In the genomic region with DNA sequence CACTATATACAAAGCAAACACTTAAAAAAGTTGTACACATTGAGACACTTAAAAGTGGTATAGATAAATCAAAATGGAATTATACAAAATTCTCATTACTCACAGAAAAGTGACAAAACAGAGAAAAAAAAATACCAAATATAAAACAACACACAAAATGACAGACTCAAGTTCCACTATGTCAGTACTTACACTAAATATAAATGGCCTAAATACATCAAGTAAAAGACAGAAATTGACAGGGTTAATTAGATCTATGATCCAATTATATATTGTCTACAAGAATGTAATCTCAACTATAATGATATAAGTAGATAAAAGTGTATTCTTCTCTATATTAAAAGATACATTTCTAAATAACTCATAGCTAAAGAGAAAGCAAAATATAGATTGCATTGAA, we compare ENCODE assay signal across 25 cellular contexts.
DNase-seq lines count a peak whose midpoint lies in the region; ATAC-seq, FAIRE-seq and TF ChIP-seq lines count a peak whose summit lies in the region.
"Had no signal": no experiment of that assay in that cellular context is flagged by ENCODE, and none has a peak within 500 bp of the region (broad histone marks: within the 10 kb centered on the region; RNA-seq: fewer than 3 reads in every experiment).

No MANE protein-coding gene starts in this region.

- TF ChIP-seq CTCF in HEK293 (tag by site-specific recombination; IDR thresholded peaks at IDR 0.05) (no peak), uterus (IDR thresholded peaks at IDR 0.05) (no peak)

- H3K36me3 ChIP-seq in HEK293 (ENCODE audit: control insufficient read depth in 2 of 2, insufficient read depth in 1 of 2, low read length in 2 of 2) (no peaks in the 10 kb centered on the region), uterus (no peaks in the 10 kb centered on the region)
- H3K36me3 ChIP-seq: BE2C, BLaER1 had no signal

- H3K27ac Mint-ChIP-seq in activated T-cell treated with anti-CD3 and anti-CD28 coated beads, Interleukin-2, amount 50 U/mL, for 72 hours, result peak overlapping the region; percentile 80
- H3K27ac Mint-ChIP-seq: CD14-positive monocyte; CD4-positive, alpha-beta memory T cell; CD4-positive, CD25-positive, alpha-beta regulatory T cell; CD8-positive, alpha-beta memory T cell had no signal

- no peak for TF ChIP-seq POLR2A in uterus (IDR thresholded peaks at IDR 0.05)

- FAIRE-seq in colon (lab: Jason Lieb, UNC), result peak; percentile 53
- FAIRE-seq: GM12891, GM19239 had no signal

- H3K4me1 ChIP-seq in HEK293 (ENCODE audit: control insufficient read depth, insufficient read depth, low read length), result no peaks in the 10 kb centered on the region
- no peaks in the 10 kb centered on the region for H3K4me1 ChIP-seq in uterus
- H3K4me1 ChIP-seq: BE2C, BLaER1 had no signal

- H3K9me3 Mint-ChIP-seq in activated T-cell treated with anti-CD3 and anti-CD28 coated beads, Interleukin-2, amount 50 U/mL, for 72 hours, result peaks cover 3 to 4% of the 10 kb centered on the region in 2 donors

- intact Hi-C loops in uterus (cut with DNase I; ENCODE audit: low total_unique reads), result no loop called here

- H3K4me1 Mint-ChIP-seq in activated T-cell treated with anti-CD3 and anti-CD28 coated beads, Interleukin-2, amount 50 U/mL, for 72 hours (ENCODE audit: low read depth), result no peaks in the 10 kb centered on the region
- H3K4me1 Mint-ChIP-seq: CD14-positive monocyte; CD4-positive, alpha-beta memory T cell; CD4-positive, CD25-positive, alpha-beta regulatory T cell; CD8-positive, alpha-beta memory T cell had no signal

- no peak overlapping the region for H3K4me3 Mint-ChIP-seq in activated T-cell treated with anti-CD3 and anti-CD28 coated beads, Interleukin-2, amount 50 U/mL, for 72 hours
- H3K4me3 Mint-ChIP-seq: CD14-positive monocyte; CD4-positive, alpha-beta memory T cell; CD4-positive, CD25-positive, alpha-beta regulatory T cell; CD8-positive, alpha-beta memory T cell had no signal

- ATAC-seq in activated T-cell treated with anti-CD3 and anti-CD28 coated beads, Interleukin-2, amount 50 U/mL, for 72 hours (replicated peaks in 1 of 2), result no peak

- CTCF ChIA-PET in HEK293 (lab: Yijun Ruan, JAX), result no interaction called here

- no peaks in the 10 kb centered on the region for H3K27me3 Mint-ChIP-seq in activated T-cell treated with anti-CD3 and anti-CD28 coated beads, Interleukin-2, amount 50 U/mL, for 72 hours (ENCODE audit: low read depth)
- H3K27me3 Mint-ChIP-seq: CD4-positive, CD25-positive, alpha-beta regulatory T cell; CD8-positive, alpha-beta memory T cell had no signal

- H3K27me3 ChIP-seq in uterus, result no peaks in the 10 kb centered on the region
- H3K27me3 ChIP-seq: BE2C, BLaER1 had no signal

- no peak for DNase-seq in activated T-cell treated with anti-CD3 and anti-CD28 coated beads, Interleukin-2, amount 50 U/mL, for 72 hours
- DNase-seq in activated T-cell treated with anti-CD3 and anti-CD28 coated beads, Interleukin-2, amount 50 U/mL, for 1 hour, result no peak
- DNase-seq in pons (ENCODE audit: low spot score), result no peak
- no peak for DNase-seq in uterus
- DNase-seq: ACHN; BE2C; C1 segment of cervical spinal cord; CD4-positive, alpha-beta memory T cell; CD4-positive, CD25-positive, alpha-beta regulatory T cell; CD8-positive, alpha-beta memory T cell; COR-L47; DMS 273 treated with DMSO at 0.1 percent for 48 hours; DMS153; DMS53; DMS79; DND-41; EL; GF-D8 had no signal

- no peak overlapping the region for H3K27ac ChIP-seq in HEK293 (ENCODE audit: extremely low read depth, low read depth, low read length)
- no peak overlapping the region for H3K27ac ChIP-seq in uterus
- H3K27ac ChIP-seq: 22Rv1, BLaER1 had no signal

- POLR2A ChIA-PET in HEK293 (lab: Yijun Ruan, JAX), result no interaction called here

- no peaks in the 10 kb centered on the region for H3K9me3 ChIP-seq in HEK293 (ENCODE audit: control insufficient read depth, insufficient read depth, low read depth, low read length)
- H3K9me3 ChIP-seq in uterus, result no peaks in the 10 kb centered on the region
- H3K9me3 ChIP-seq: BE2C had no signal

- H3K36me3 Mint-ChIP-seq in activated T-cell treated with anti-CD3 and anti-CD28 coated beads, Interleukin-2, amount 50 U/mL, for 72 hours (ENCODE audit: insufficient read depth in 2 of 2), result peaks cover 0 to 3% of the 10 kb centered on the region in 2 donors
- H3K36me3 Mint-ChIP-seq: CD14-positive monocyte; CD4-positive, alpha-beta memory T cell; CD4-positive, CD25-positive, alpha-beta regulatory T cell; CD8-positive, alpha-beta memory T cell had no signal

- H3K4me3 ChIP-seq in HEK293 (ENCODE audit: low read depth, low read length), result no peak overlapping the region
- no peak overlapping the region for H3K4me3 ChIP-seq in uterus
- H3K4me3 ChIP-seq: BLaER1 had no signal

TF ChIP-seq in HEK293, 187 proteins besides CTCF, POLR2A, EP300 and RAD21:
- TF ChIP-seq GLIS1 (tag by site-specific recombination; IDR thresholded peaks at IDR 0.05) (no peak), SETDB1 (IDR thresholded peaks at IDR 0.05; ENCODE audit: insufficient read length, low read length) (peak; percentile 62), ZNF626 (tag by site-specific recombination; IDR thresholded peaks at IDR 0.05) (no peak), ZNF707 (tag by site-specific recombination; IDR thresholded peaks at IDR 0.05) (no peak)
- TF ChIP-seq, protein P1, sequence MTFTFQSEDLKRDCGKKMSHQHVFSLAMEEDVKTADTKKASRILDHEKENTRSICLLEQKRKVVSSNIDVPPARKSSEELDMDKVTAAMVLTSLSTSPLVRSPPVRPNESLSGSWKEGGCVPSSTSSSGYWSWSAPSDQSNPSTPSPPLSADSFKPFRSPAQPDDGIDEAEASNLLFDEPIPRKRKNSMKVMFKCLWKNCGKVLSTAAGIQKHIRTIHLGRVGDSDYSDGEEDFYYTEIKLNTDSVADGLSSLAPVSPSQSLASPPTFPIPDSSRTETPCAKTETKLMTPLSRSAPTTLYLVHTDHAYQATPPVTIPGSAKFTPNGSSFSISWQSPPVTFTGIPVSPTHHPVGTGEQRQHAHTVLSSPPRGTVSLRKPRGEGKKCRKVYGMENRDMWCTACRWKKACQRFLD (tag by site-specific recombination; IDR thresholded peaks at IDR 0.05), result no peak
